ENCODE assay signal across 9 cellular contexts in genomic region chr22:38080847-38081635, GRCh38. TPM values are rescaled to one million over a fixed set of nuclear protein-coding genes. Genes with fewer than 3 reads are reported as not detected.
DNase-seq lines count a peak whose midpoint lies in the region; ATAC-seq and TF ChIP-seq lines count a peak whose summit lies in the region.
"Had no signal": no experiment of that assay in that cellular context is flagged by ENCODE, and none has a peak within 500 bp of the region (broad histone marks: within the 10 kb centered on the region; RNA-seq: fewer than 3 reads in every experiment).

No MANE protein-coding gene starts in this region.

- H3K27me3 ChIP-seq in BE2C (peaks cover 14% of the 10 kb centered on the region), PC-3 (ENCODE audit: low read length) (no peaks in the 10 kb centered on the region), esophagus squamous epithelium (peaks cover 0 to 48% (median 11%) of the 10 kb centered on the region in 4 donors)
- peaks cover 0 to 8% of the 10 kb centered on the region in 2 donors for H3K27me3 ChIP-seq in naive thymus-derived CD4-positive, alpha-beta T cell (ENCODE audit: control insufficient read depth in 2 of 2, insufficient read depth in 2 of 2, low read length in 2 of 2)

- H3K27ac Mint-ChIP-seq in natural killer cell treated with Interleukin-12 subunit alpha and Interleukin-12 subunit beta and Interleukin-15 and Interleukin-18, amount 100 ng/mL, for 72 hours: no peak overlapping the region
- H3K27ac Mint-ChIP-seq in naive thymus-derived CD4-positive, alpha-beta T cell: no peak overlapping the region

- CTCF ChIA-PET in PC-3 (lab: Charles Lee): no interaction called here
- CTCF ChIA-PET in naive thymus-derived CD4-positive, alpha-beta T cell (lab: Charles Lee): no interaction called here

- POLR2A ChIA-PET in PC-3 (lab: Charles Lee; ENCODE audit: unreplicated experiment): no interaction called here
- POLR2A ChIA-PET in naive thymus-derived CD4-positive, alpha-beta T cell (lab: Charles Lee): no interaction called here

- no peak overlapping the region for H3K27ac ChIP-seq in PC-3 (ENCODE audit: low read length)
- peak overlapping the region in 1 of 4 donors; percentile 11 for H3K27ac ChIP-seq in esophagus squamous epithelium
- H3K27ac ChIP-seq in naive thymus-derived CD4-positive, alpha-beta T cell (ENCODE audit: low read depth, low read length): no peak overlapping the region

- H3K27me3 Mint-ChIP-seq in natural killer cell treated with Interleukin-12 subunit alpha and Interleukin-12 subunit beta and Interleukin-15 and Interleukin-18, amount 100 ng/mL, for 72 hours: peaks cover 0 to 2% of the 10 kb centered on the region in 2 donors
- H3K27me3 Mint-ChIP-seq in naive thymus-derived CD4-positive, alpha-beta T cell: peaks cover 3 to 32% (median 8%) of the 10 kb centered on the region in 5 donors

- H3K9ac ChIP-seq in PC-3 (ENCODE audit: low read length): no peak overlapping the region

- H3K79me2 ChIP-seq in PC-3 (ENCODE audit: low read length): no peaks in the 10 kb centered on the region

- TF ChIP-seq POLR2A in esophagus squamous epithelium (IDR thresholded peaks at IDR 0.05): no peak

- no peak overlapping the region for H2AFZ ChIP-seq in PC-3 (ENCODE audit: low read length)

- peak overlapping the region; percentile 59 for H3K4me2 ChIP-seq in PC-3 (ENCODE audit: low read length)

- TF ChIP-seq CTCF in BE2C (IDR thresholded peaks at IDR 0.05; ENCODE audit: low read depth, low read length): no peak
- TF ChIP-seq CTCF in PC-3 (conservative IDR thresholded peaks at IDR 0.05; ENCODE audit: low read depth, low read length): no peak
- TF ChIP-seq CTCF in esophagus squamous epithelium (IDR thresholded peaks at IDR 0.05): no peak

- no peak overlapping the region for H3K4me3 Mint-ChIP-seq in natural killer cell treated with Interleukin-12 subunit alpha and Interleukin-12 subunit beta and Interleukin-15 and Interleukin-18, amount 100 ng/mL, for 72 hours
- peak overlapping the region in 4 of 10 donors; percentile 7 to 66 (median 18) for H3K4me3 Mint-ChIP-seq in naive thymus-derived CD4-positive, alpha-beta T cell

- no peaks in the 10 kb centered on the region for H3K4me1 Mint-ChIP-seq in natural killer cell treated with Interleukin-12 subunit alpha and Interleukin-12 subunit beta and Interleukin-15 and Interleukin-18, amount 100 ng/mL, for 72 hours (ENCODE audit: low read depth in 2 of 2)
- H3K4me1 Mint-ChIP-seq in naive thymus-derived CD4-positive, alpha-beta T cell: peaks cover 0 to 6% (median 0%) of the 10 kb centered on the region in 7 donors

- no peaks in the 10 kb centered on the region for H3F3A ChIP-seq in PC-3 (ENCODE audit: low read length, unreplicated experiment)

- no peaks in the 10 kb centered on the region for H3K36me3 ChIP-seq in BE2C
- no peaks in the 10 kb centered on the region for H3K36me3 ChIP-seq in PC-3 (ENCODE audit: low read depth, low read length)
- H3K36me3 ChIP-seq in esophagus squamous epithelium: peaks cover 0 to 10% (median 0%) of the 10 kb centered on the region in 3 donors
- H3K36me3 ChIP-seq in naive thymus-derived CD4-positive, alpha-beta T cell (ENCODE audit: control insufficient read depth in 2 of 3, insufficient read depth in 3 of 3, low read length in 3 of 3): peaks cover 0 to 6% (median 0%) of the 10 kb centered on the region in 3 experiments

- no peaks in the 10 kb centered on the region for H3K9me3 ChIP-seq in BE2C
- H3K9me3 ChIP-seq in PC-3 (ENCODE audit: low read length): no peaks in the 10 kb centered on the region
- H3K9me3 ChIP-seq in esophagus squamous epithelium: no peaks in the 10 kb centered on the region
- H3K9me3 ChIP-seq in naive thymus-derived CD4-positive, alpha-beta T cell (ENCODE audit: control insufficient read depth in 2 of 3, low read length in 3 of 3): no peaks in the 10 kb centered on the region

- WGBS in esophagus squamous epithelium, 2 donors: no CpG with 5 or more reads among the region's 110 CpGs

- ATAC-seq in PC-3 (peak; percentile 63), HG03045 (IDR thresholded peaks at IDR 0.05; ENCODE audit: unreplicated experiment) (no peak), HG02884 (IDR thresholded peaks at IDR 0.05; ENCODE audit: unreplicated experiment) (no peak)
- peak; percentile 54 to 70 for ATAC-seq in natural killer cell treated with Interleukin-12 subunit alpha and Interleukin-12 subunit beta and Interleukin-15 and Interleukin-18, amount 100 ng/mL, for 72 hours
- ATAC-seq in naive thymus-derived CD4-positive, alpha-beta T cell: no peak

- H3K4me3 ChIP-seq in BE2C (ENCODE audit: low read depth, low read length) (peak overlapping the region; percentile 34), PC-3 (ENCODE audit: low read length) (no peak overlapping the region), esophagus squamous epithelium (peak overlapping the region; percentile 20 to 63 (median 41))
- no peak overlapping the region for H3K4me3 ChIP-seq in naive thymus-derived CD4-positive, alpha-beta T cell (ENCODE audit: low read length)

- H4K20me1 ChIP-seq in PC-3 (ENCODE audit: low read length): no peaks in the 10 kb centered on the region

- intact Hi-C loops in PC-3 (cut with micrococcal nuclease) (no loop called here), esophagus squamous epithelium (cut with DNase I) (no loop called here)
- intact Hi-C loops in naive thymus-derived CD4-positive, alpha-beta T cell (cut with micrococcal nuclease): no loop called here

- DNase-seq in BE2C: peak; percentile 64
- DNase-seq in PC-3: peak; percentile 35
- DNase-seq in esophagus squamous epithelium (lab: John Stamatoyannopoulos, UW): no peak
- DNase-seq in natural killer cell treated with Interleukin-12 subunit alpha and Interleukin-12 subunit beta and Interleukin-15 and Interleukin-18, amount 100 ng/mL, for 72 hours (ENCODE audit: low spot score): peak; percentile 61
- DNase-seq in naive thymus-derived CD4-positive, alpha-beta T cell: no peak
- no peak for DNase-seq in epidermal melanocyte (ENCODE audit: insufficient read length, low spot score)
- DNase-seq: NCI-H345 had no signal

- H3K4me1 ChIP-seq in BE2C (no peaks in the 10 kb centered on the region), PC-3 (ENCODE audit: insufficient read depth, low read length) (no peaks in the 10 kb centered on the region), esophagus squamous epithelium (peaks cover 16 to 28% (median 22%) of the 10 kb centered on the region in 3 donors)
- peaks cover 3 to 9% of the 10 kb centered on the region in 2 donors for H3K4me1 ChIP-seq in naive thymus-derived CD4-positive, alpha-beta T cell (ENCODE audit: control insufficient read depth in 2 of 2, insufficient read depth in 2 of 2, low read length in 2 of 2)

- H3K9me2 ChIP-seq in PC-3 (replicated peaks; ENCODE audit: low read length): no peaks in the 10 kb centered on the region

- no TSS peak for BruUV-seq in PC-3 (replicated peaks; lab: Mats Ljungman, UMichigan)

- no peaks in the 10 kb centered on the region for H3K9me3 Mint-ChIP-seq in natural killer cell treated with Interleukin-12 subunit alpha and Interleukin-12 subunit beta and Interleukin-15 and Interleukin-18, amount 100 ng/mL, for 72 hours
- peaks cover 0 to 1% (median 0%) of the 10 kb centered on the region in 11 donors for H3K9me3 Mint-ChIP-seq in naive thymus-derived CD4-positive, alpha-beta T cell

- no peaks in the 10 kb centered on the region for H3K36me3 Mint-ChIP-seq in natural killer cell treated with Interleukin-12 subunit alpha and Interleukin-12 subunit beta and Interleukin-15 and Interleukin-18, amount 100 ng/mL, for 72 hours
- H3K36me3 Mint-ChIP-seq in naive thymus-derived CD4-positive, alpha-beta T cell: peaks cover 0 to 4% (median 0%) of the 10 kb centered on the region in 5 donors

RNA-seq across cellular contexts. Expression of gene SLC16A8, which starts 2.9 kb away (rescaled TPM):
- 0.46 TPM for polyA plus RNA-seq in BE2C (2012; ENCODE audit: insufficient read depth, insufficient read length, low read depth)
- total RNA-seq in PC-3 (2014; rRNA removed) (not detected in 2 replicates), esophagus squamous epithelium (not detected)
- total RNA-seq in natural killer cell treated with Interleukin-12 subunit alpha and Interleukin-12 subunit beta and Interleukin-15 and Interleukin-18, amount 100 ng/mL, for 72 hours: under 1 TPM in 1 of 2 donors, not detected in 1; 0.50 TPM
- not detected for total RNA-seq in naive thymus-derived CD4-positive, alpha-beta T cell
- not detected for polyA plus RNA-seq in naive thymus-derived CD4-positive, alpha-beta T cell

RNA-seq across cellular contexts. Expression of gene PICK1, which starts 23.8 kb away (rescaled TPM):
- polyA plus RNA-seq in BE2C (2012; ENCODE audit: insufficient read depth, insufficient read length, low read depth): 32.7 TPM
- total RNA-seq in PC-3 (2014; rRNA removed) (41.7 and 45.5 TPM in 2 replicates), esophagus squamous epithelium (10 to 100 TPM; 26.3 to 53.1 (median 31.2) TPM)
- 10 to 100 TPM; 14.8 to 18.8 TPM for total RNA-seq in natural killer cell treated with Interleukin-12 subunit alpha and Interleukin-12 subunit beta and Interleukin-15 and Interleukin-18, amount 100 ng/mL, for 72 hours
- total RNA-seq in naive thymus-derived CD4-positive, alpha-beta T cell: 10 to 100 TPM; 10.0 to 29.3 (median 26.5) TPM
- 1 to 10 TPM; 6.3 to 6.6 TPM for polyA plus RNA-seq in naive thymus-derived CD4-positive, alpha-beta T cell

RNA-seq across cellular contexts. Expression of gene BAIAP2L2, which starts 29.4 kb away (rescaled TPM):
- polyA plus RNA-seq in BE2C (2012; ENCODE audit: insufficient read depth, insufficient read length, low read depth): 0.39 TPM
- 0.80 TPM in 1 of 2 replicates, not detected in the other for total RNA-seq in PC-3 (2014; rRNA removed)
- total RNA-seq in esophagus squamous epithelium: 1 to 10 TPM in 3 of 4 donors, under 1 TPM in 1; 0.26 to 4.8 (median 2.8) TPM
- total RNA-seq in natural killer cell treated with Interleukin-12 subunit alpha and Interleukin-12 subunit beta and Interleukin-15 and Interleukin-18, amount 100 ng/mL, for 72 hours: under 1 TPM; 0.40 to 0.84 TPM
- 1 to 10 TPM in 3 of 5 experiments, under 1 TPM in 2; 0.46 to 3.9 (median 1.9) TPM for total RNA-seq in naive thymus-derived CD4-positive, alpha-beta T cell
- polyA plus RNA-seq in naive thymus-derived CD4-positive, alpha-beta T cell: not detected

Comparison
In these comparisons a context has a peak if more than half of its experiments do, and no peak if none do; other contexts are left out.
1. DNase-seq: peak in BE2C (single experiment), PC-3 (single experiment) and natural killer cell treated with Interleukin-12 subunit alpha and Interleukin-12 subunit beta and Interleukin-15 and Interleukin-18, amount 100 ng/mL, for 72 hours (single experiment); none in esophagus squamous epithelium (single experiment), naive thymus-derived CD4-positive, alpha-beta T cell (0 of 9) and epidermal melanocyte (single experiment).
2. H3K4me3 ChIP-seq: peak in BE2C (single experiment) and esophagus squamous epithelium (4 of 4); none in PC-3 (single experiment) and naive thymus-derived CD4-positive, alpha-beta T cell (single experiment).
3. ATAC-seq: peak in PC-3 (single experiment) and natural killer cell treated with Interleukin-12 subunit alpha and Interleukin-12 subunit beta and Interleukin-15 and Interleukin-18, amount 100 ng/mL, for 72 hours (2 of 2); none in HG03045 (single experiment), naive thymus-derived CD4-positive, alpha-beta T cell (single experiment) and HG02884 (single experiment).